Comparison of ENCODE assay signal across 8 cellular contexts in genomic region chr7:104979167-104979841, GRCh38. TPM values are rescaled to one million over a fixed set of nuclear protein-coding genes. Genes with fewer than 3 reads are reported as not detected.
DNase-seq lines count a peak whose midpoint lies in the region; ATAC-seq and TF ChIP-seq lines count a peak whose summit lies in the region.

No MANE protein-coding gene starts in this region.

- peaks cover 1% of the 10 kb centered on the region; the same call in 1 of the 2 replicates for H3F3A ChIP-seq in GM23338 (replicated peaks; ENCODE audit: low read depth)

- peak overlapping the region; percentile 17 for H3K4me2 ChIP-seq in GM23338

- H3K36me3 ChIP-seq in GM23338 (ENCODE audit: insufficient read depth) (no peaks in the 10 kb centered on the region), SK-N-MC (ENCODE audit: insufficient read depth, low read length) (no peaks in the 10 kb centered on the region)

- no peaks in the 10 kb centered on the region; the same call in 2 of the 3 replicates for H3K9me3 Mint-ChIP-seq in GM23338

- H3K9me2 ChIP-seq in GM23338 (ENCODE audit: insufficient read depth), result peaks cover 2% of the 10 kb centered on the region; the same call in 1 of the 2 replicates

- H3K79me2 ChIP-seq in GM23338 (replicated peaks; ENCODE audit: insufficient read depth), result peaks cover 11% of the 10 kb centered on the region

- no peak for TF ChIP-seq CTCF in GM23338 (conservative IDR thresholded peaks at IDR 0.05; ENCODE audit: low read depth in 2 of 2)

- peaks cover 44% of the 10 kb centered on the region for H3K4me1 Mint-ChIP-seq in GM23338

- H3K9me3 ChIP-seq in SK-N-MC (ENCODE audit: low read depth, low read length), result no peaks in the 10 kb centered on the region

- H3K36me3 Mint-ChIP-seq in GM23338 (ENCODE audit: low read depth), result no peaks in the 10 kb centered on the region

- H3K27ac ChIP-seq in GM23338 (ENCODE audit: low read depth) (peak overlapping the region; percentile 3), SK-N-MC (peak overlapping the region; percentile 47; the same call in 1 of the 2 replicates)

- no peak overlapping the region for H2AFZ ChIP-seq in GM23338

- peaks cover 10% of the 10 kb centered on the region for H3K27me3 Mint-ChIP-seq in GM23338 (ENCODE audit: insufficient read depth, low read depth, poor library complexity)

- no peak overlapping the region for H3K9ac ChIP-seq in SK-N-MC (ENCODE audit: insufficient read length)

- H4K20me1 ChIP-seq in GM23338 (replicated peaks; ENCODE audit: insufficient read depth), result no peaks in the 10 kb centered on the region

- H3K4me3 ChIP-seq in GM23338 (peak overlapping the region; percentile 10), SK-N-MC (peak overlapping the region; percentile 25)

- H3K27me3 ChIP-seq in GM23338 (ENCODE audit: insufficient read depth), result no peaks in the 10 kb centered on the region

- ATAC-seq in GM23338 (peak; percentile 16), GM21723 (IDR thresholded peaks at IDR 0.05; ENCODE audit: unreplicated experiment) (no peak), GM19351 (IDR thresholded peaks at IDR 0.05; ENCODE audit: unreplicated experiment) (no peak)

- peak overlapping the region; percentile 64 for H3K27ac Mint-ChIP-seq in GM23338

- H3K4me3 Mint-ChIP-seq in GM23338, result peak overlapping the region; percentile 57

- peaks cover 32% of the 10 kb centered on the region for H3K4me1 ChIP-seq in GM23338 (ENCODE audit: insufficient read depth)

- DNase-seq in GM23338 (ENCODE audit: low spot score) (peak; percentile 44), SK-N-MC (ENCODE audit: low read depth, low spot score) (peak; percentile 71), foreskin melanocyte (peak; percentile 81), renal cortical epithelial cell (ENCODE audit: low read depth) (peak; percentile 85), Kasumi-1 (lab: John Stamatoyannopoulos, UW) (no peak), DMS79 (lab: John Stamatoyannopoulos, UW) (no peak)

TF ChIP-seq in GM23338, 12 proteins besides CTCF, POLR2A, EP300 and RAD21:
- TF ChIP-seq ZNF331 (CRISPR knock-in tag; IDR thresholded peaks at IDR 0.05; ENCODE audit: low read depth) (no peak), JUNB (IDR thresholded peaks at IDR 0.05; ENCODE audit: unreplicated experiment) (no peak), NANOG (IDR thresholded peaks at IDR 0.05; ENCODE audit: borderline replicate concordance) (no peak), POLR2AphosphoS5 (IDR thresholded peaks at IDR 0.05; ENCODE audit: low read depth) (no peak), EZH2 (IDR thresholded peaks at IDR 0.05; ENCODE audit: low read depth, unreplicated experiment) (no peak), CREB1 (CRISPR knock-in tag; IDR thresholded peaks at IDR 0.05; ENCODE audit: low read depth) (no peak), EZH2phosphoT487 (IDR thresholded peaks at IDR 0.05; ENCODE audit: unreplicated experiment) (no peak)
- TF ChIP-seq, protein P1, sequence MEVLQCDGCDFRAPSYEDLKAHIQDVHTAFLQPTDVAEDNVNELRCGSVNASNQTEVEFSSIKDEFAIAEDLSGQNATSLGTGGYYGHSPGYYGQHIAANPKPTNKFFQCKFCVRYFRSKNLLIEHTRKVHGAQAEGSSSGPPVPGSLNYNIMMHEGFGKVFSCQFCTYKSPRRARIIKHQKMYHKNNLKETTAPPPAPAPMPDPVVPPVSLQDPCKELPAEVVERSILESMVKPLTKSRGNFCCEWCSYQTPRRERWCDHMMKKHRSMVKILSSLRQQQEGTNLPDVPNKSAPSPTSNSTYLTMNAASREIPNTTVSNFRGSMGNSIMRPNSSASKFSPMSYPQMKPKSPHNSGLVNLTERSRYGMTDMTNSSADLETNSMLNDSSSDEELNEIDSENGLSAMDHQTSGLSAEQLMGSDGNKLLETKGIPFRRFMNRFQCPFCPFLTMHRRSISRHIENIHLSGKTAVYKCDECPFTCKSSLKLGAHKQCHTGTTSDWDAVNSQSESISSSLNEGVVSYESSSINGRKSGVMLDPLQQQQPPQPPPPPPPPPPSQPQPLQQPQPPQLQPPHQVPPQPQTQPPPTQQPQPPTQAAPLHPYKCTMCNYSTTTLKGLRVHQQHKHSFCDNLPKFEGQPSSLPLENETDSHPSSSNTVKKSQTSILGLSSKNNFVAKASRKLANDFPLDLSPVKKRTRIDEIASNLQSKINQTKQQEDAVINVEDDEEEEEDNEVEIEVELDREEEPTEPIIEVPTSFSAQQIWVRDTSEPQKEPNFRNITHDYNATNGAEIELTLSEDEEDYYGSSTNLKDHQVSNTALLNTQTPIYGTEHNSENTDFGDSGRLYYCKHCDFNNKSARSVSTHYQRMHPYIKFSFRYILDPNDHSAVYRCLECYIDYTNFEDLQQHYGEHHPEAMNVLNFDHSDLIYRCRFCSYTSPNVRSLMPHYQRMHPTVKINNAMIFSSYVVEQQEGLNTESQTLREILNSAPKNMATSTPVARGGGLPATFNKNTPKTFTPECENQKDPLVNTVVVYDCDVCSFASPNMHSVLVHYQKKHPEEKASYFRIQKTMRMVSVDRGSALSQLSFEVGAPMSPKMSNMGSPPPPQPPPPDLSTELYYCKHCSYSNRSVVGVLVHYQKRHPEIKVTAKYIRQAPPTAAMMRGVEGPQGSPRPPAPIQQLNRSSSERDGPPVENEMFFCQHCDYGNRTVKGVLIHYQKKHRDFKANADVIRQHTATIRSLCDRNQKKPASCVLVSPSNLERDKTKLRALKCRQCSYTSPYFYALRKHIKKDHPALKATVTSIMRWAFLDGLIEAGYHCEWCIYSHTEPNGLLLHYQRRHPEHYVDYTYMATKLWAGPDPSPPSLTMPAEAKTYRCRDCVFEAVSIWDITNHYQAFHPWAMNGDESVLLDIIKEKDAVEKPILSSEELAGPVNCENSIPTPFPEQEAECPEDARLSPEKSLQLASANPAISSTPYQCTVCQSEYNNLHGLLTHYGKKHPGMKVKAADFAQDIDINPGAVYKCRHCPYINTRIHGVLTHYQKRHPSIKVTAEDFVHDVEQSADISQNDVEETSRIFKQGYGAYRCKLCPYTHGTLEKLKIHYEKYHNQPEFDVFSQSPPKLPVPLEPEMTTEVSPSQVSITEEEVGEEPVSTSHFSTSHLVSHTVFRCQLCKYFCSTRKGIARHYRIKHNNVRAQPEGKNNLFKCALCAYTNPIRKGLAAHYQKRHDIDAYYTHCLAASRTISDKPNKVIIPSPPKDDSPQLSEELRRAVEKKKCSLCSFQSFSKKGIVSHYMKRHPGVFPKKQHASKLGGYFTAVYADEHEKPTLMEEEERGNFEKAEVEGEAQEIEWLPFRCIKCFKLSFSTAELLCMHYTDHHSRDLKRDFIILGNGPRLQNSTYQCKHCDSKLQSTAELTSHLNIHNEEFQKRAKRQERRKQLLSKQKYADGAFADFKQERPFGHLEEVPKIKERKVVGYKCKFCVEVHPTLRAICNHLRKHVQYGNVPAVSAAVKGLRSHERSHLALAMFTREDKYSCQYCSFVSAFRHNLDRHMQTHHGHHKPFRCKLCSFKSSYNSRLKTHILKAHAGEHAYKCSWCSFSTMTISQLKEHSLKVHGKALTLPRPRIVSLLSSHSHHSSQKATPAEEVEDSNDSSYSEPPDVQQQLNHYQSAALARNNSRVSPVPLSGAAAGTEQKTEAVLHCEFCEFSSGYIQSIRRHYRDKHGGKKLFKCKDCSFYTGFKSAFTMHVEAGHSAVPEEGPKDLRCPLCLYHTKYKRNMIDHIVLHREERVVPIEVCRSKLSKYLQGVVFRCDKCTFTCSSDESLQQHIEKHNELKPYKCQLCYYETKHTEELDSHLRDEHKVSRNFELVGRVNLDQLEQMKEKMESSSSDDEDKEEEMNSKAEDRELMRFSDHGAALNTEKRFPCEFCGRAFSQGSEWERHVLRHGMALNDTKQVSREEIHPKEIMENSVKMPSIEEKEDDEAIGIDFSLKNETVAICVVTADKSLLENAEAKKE (CRISPR knock-in tag; IDR thresholded peaks at IDR 0.05), result no peak

RNA-seq across cellular contexts. Expression of gene KMT2E, which starts 34.7 kb away (rescaled TPM):
- total RNA-seq in GM23338 (2014; rRNA removed; shearing (Covaris generic)), result 43.2 and 50.2 TPM in 2 replicates
- 55.7 and 70.9 TPM in 2 replicates for polyA plus RNA-seq in GM23338 (2016; fragmentation: Nextera tagmentation; extraction: Ambion mirVana)
- total RNA-seq in renal cortical epithelial cell, result 54.0 and 139 TPM in 2 replicates

Comparison
In these comparisons a context has a peak if more than half of its experiments do, and no peak if none do; other contexts are left out.
1. DNase-seq: peak in GM23338 (single experiment), SK-N-MC (single experiment), foreskin melanocyte (single experiment) and renal cortical epithelial cell (single experiment); none in Kasumi-1 (0 of 2) and DMS79 (single experiment).